9 cellular contexts compared by ENCODE assay signal in genomic region chr13:114066956-114067355, GRCh38.
DNase-seq lines count a peak whose midpoint lies in the region; ATAC-seq and TF ChIP-seq lines count a peak whose summit lies in the region.
"Had no signal": no experiment of that assay in that cellular context is flagged by ENCODE, and none has a peak within 500 bp of the region (broad histone marks: within the 10 kb centered on the region; RNA-seq: fewer than 3 reads in every experiment).

No MANE protein-coding gene starts in this region.

- H3F3A ChIP-seq in PC-9 (ENCODE audit: insufficient read depth, low read depth) = peaks cover 26% of the 10 kb centered on the region

- H3K4me3 Mint-ChIP-seq in activated CD8-positive, alpha-beta memory T cell treated with anti-CD3 and anti-CD28 coated beads, Interleukin-2, amount 10 ng/mL, durations not matched to agents 7 days and 5 days = peak overlapping the region; percentile 44

- TF ChIP-seq POLR2A in gastroesophageal sphincter (IDR thresholded peaks at IDR 0.05) = no peak

- H3K27me3 ChIP-seq in PC-9 (ENCODE audit: insufficient read depth, low read depth) (no peaks in the 10 kb centered on the region), gastroesophageal sphincter (no peaks in the 10 kb centered on the region)

- TF ChIP-seq EP300 in gastroesophageal sphincter (IDR thresholded peaks at IDR 0.05) = no peak

- BruUV-seq in PC-9 (replicated peaks; lab: Mats Ljungman, UMichigan) = no TSS peak

- no peaks in the 10 kb centered on the region for H3K9me2 ChIP-seq in PC-9 (ENCODE audit: insufficient read depth)

- no peak for DNase-seq in activated CD8-positive, alpha-beta memory T cell treated with anti-CD3 and anti-CD28 coated beads, Interleukin-2, amount 10 ng/mL, durations not matched to agents 7 days and 5 days
- DNase-seq in activated CD8-positive, alpha-beta memory T cell treated with anti-CD3 and anti-CD28 coated beads, Interleukin-2, amount 50 U/mL, for 4 hours = no peak
- DNase-seq in PC-9 = no peak
- no peak for DNase-seq in substantia nigra (lab: John Stamatoyannopoulos, UW)
- no peak for DNase-seq in head of caudate nucleus
- DNase-seq in NOMO-1 treated with DMSO at 0.1 percent for 48 hours (lab: John Stamatoyannopoulos, UW; ENCODE audit: unreplicated experiment) = no peak
- DNase-seq in HT-29 (ENCODE audit: low spot score) = no peak
- DNase-seq: WERI-Rb-1 had no signal

- ATAC-seq in activated CD8-positive, alpha-beta memory T cell treated with anti-CD3 and anti-CD28 coated beads, Interleukin-2, amount 10 ng/mL, durations not matched to agents 7 days and 5 days = no peak
- ATAC-seq in gastroesophageal sphincter = no peak

- CTCF ChIA-PET in activated CD8-positive, alpha-beta memory T cell treated with anti-CD3 and anti-CD28 coated beads, Interleukin-2, amount 10 ng/mL, durations not matched to agents 7 days and 5 days (lab: Charles Lee) = interaction anchor here (0.8 to 1.6 kb wide), 3 partner anchors 18 to 160 kb away, joined by 3 to 8 read pairs (median 5); no protein-coding TSS in a partner anchor
- CTCF ChIA-PET in PC-9 (lab: Charles Lee) = no interaction called here

- TF ChIP-seq CTCF in PC-9 (conservative IDR thresholded peaks at IDR 0.05) (no peak), gastroesophageal sphincter (IDR thresholded peaks at IDR 0.05) (no peak)

- H3K4me1 Mint-ChIP-seq in activated CD8-positive, alpha-beta memory T cell treated with anti-CD3 and anti-CD28 coated beads, Interleukin-2, amount 10 ng/mL, durations not matched to agents 7 days and 5 days = peaks cover 50% of the 10 kb centered on the region

- no peaks in the 10 kb centered on the region for H3K36me3 ChIP-seq in PC-9 (ENCODE audit: low read depth)
- no peaks in the 10 kb centered on the region for H3K36me3 ChIP-seq in gastroesophageal sphincter
- H3K36me3 ChIP-seq: WERI-Rb-1 had no signal

- peaks cover 61% of the 10 kb centered on the region for H3K4me1 ChIP-seq in PC-9 (replicated peaks; ENCODE audit: insufficient read depth)
- peaks cover 0 to 82% (median 54%) of the 10 kb centered on the region in 3 donors for H3K4me1 ChIP-seq in gastroesophageal sphincter

- H3K36me3 Mint-ChIP-seq in activated CD8-positive, alpha-beta memory T cell treated with anti-CD3 and anti-CD28 coated beads, Interleukin-2, amount 10 ng/mL, durations not matched to agents 7 days and 5 days = peaks cover 12% of the 10 kb centered on the region

- no peak overlapping the region for H3K27ac ChIP-seq in PC-9
- H3K27ac ChIP-seq in gastroesophageal sphincter = peak overlapping the region in 3 of 4 donors; percentile 92 to 99 (median 98)
- peak overlapping the region; percentile 99 for H3K27ac ChIP-seq in substantia nigra (ENCODE audit: low read depth, low read length, poor library complexity, severe bottlenecking)
- H3K27ac ChIP-seq: WERI-Rb-1 had no signal

- H3K4me3 ChIP-seq in PC-9 = no peak overlapping the region
- H3K4me3 ChIP-seq in gastroesophageal sphincter = no peak overlapping the region

- intact Hi-C loops in PC-9 (cut with micrococcal nuclease; ENCODE audit: unreplicated experiment) (loop anchor here (5.0 to 10.0 kb wide), 2 partner anchors 50 to 232 kb away; no protein-coding TSS in a partner anchor), head of caudate nucleus (cut with DNase I) (loop anchor here (5.0 to 10.0 kb wide), 2 partner anchors 65 to 98 kb away; partner anchors contain the start of gene RASA3)

- H3K9me3 ChIP-seq in PC-9 (ENCODE audit: insufficient read depth, low read depth) = no peaks in the 10 kb centered on the region
- H3K9me3 ChIP-seq in gastroesophageal sphincter = no peaks in the 10 kb centered on the region

- POLR2A ChIA-PET in PC-9 (lab: Charles Lee; ENCODE audit: unreplicated experiment) = interaction anchor here (0.6 kb wide), 2 partner anchors 33 to 90 kb away, joined by 3 read pairs; no protein-coding TSS in a partner anchor

- H4K20me1 ChIP-seq in PC-9 (ENCODE audit: insufficient read depth) = no peaks in the 10 kb centered on the region

- H2AFZ ChIP-seq in PC-9 = no peak overlapping the region

- H3K4me2 ChIP-seq in PC-9 = peak overlapping the region; percentile 79; the same call in 1 of the 2 replicates

- WGBS in gastroesophageal sphincter (ENCODE audit: low coverage in 1 of 2), 2 donors = 100% methylated on average over 3 of the region's 7 CpGs; no CpG with 5 or more reads in 1 of the 2 donors

- no peaks in the 10 kb centered on the region for H3K27me3 Mint-ChIP-seq in activated CD8-positive, alpha-beta memory T cell treated with anti-CD3 and anti-CD28 coated beads, Interleukin-2, amount 10 ng/mL, durations not matched to agents 7 days and 5 days

- H3K79me2 ChIP-seq in PC-9 (ENCODE audit: low read depth) = peaks cover 14% of the 10 kb centered on the region

- peaks cover 3% of the 10 kb centered on the region for H3K9me3 Mint-ChIP-seq in activated CD8-positive, alpha-beta memory T cell treated with anti-CD3 and anti-CD28 coated beads, Interleukin-2, amount 10 ng/mL, durations not matched to agents 7 days and 5 days (ENCODE audit: low read depth)

- H3K27ac Mint-ChIP-seq in activated CD8-positive, alpha-beta memory T cell treated with anti-CD3 and anti-CD28 coated beads, Interleukin-2, amount 10 ng/mL, durations not matched to agents 7 days and 5 days = peak overlapping the region; percentile 75
